In the genomic region with DNA sequence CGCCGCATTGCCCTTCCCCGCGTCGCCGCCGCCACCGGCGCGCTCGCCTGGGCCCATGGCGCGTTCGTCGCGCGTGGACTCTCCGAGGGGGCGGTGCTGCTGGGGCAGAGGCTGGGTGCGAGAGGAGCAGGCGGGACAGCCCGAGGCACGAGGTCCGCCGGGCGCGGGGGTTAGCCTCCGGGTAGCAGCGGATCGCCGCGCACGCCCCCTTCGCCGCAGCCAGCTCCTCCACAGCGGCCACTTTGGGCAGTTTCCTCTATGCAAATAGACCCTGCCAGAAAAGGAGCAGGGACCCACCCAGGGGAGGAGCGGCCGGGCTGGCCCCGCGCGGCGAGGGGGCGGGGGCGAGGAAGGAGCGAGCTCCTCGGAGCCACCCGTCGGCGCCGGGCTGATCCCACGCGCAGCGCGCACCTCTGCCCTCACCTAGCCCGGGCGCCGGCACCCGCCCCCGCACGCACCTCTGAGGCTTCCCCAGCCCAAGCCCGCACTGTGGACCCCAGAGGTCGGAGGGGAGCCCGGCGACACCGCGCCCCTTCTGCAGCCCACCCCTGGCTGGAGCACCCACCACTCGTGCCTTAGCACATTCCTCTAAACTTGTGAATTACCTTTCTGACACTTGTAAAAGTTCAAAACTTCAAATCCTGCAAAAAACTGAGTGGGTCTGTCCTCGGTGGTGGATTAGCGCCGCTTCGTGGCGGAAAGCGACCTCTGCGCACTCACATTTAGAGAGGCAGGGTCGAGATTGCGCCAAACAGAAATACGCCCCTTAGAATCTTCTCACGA, we compare ENCODE assay signal across 1 cellular context.
TF ChIP-seq lines count a peak whose summit lies in the region.

A gene (minus strand): TSS at position 253 of the 783 bp plus-strand sequence.

TF ChIP-seq in HepG2, 621 proteins besides CTCF, POLR2A, EP300 and RAD21 (continued from another document):
- no peak for TF ChIP-seq TBL1XR1 (IDR thresholded peaks at IDR 0.05; ENCODE audit: borderline replicate concordance, low read length, partially characterized antibody)
- TF ChIP-seq, protein P1, sequence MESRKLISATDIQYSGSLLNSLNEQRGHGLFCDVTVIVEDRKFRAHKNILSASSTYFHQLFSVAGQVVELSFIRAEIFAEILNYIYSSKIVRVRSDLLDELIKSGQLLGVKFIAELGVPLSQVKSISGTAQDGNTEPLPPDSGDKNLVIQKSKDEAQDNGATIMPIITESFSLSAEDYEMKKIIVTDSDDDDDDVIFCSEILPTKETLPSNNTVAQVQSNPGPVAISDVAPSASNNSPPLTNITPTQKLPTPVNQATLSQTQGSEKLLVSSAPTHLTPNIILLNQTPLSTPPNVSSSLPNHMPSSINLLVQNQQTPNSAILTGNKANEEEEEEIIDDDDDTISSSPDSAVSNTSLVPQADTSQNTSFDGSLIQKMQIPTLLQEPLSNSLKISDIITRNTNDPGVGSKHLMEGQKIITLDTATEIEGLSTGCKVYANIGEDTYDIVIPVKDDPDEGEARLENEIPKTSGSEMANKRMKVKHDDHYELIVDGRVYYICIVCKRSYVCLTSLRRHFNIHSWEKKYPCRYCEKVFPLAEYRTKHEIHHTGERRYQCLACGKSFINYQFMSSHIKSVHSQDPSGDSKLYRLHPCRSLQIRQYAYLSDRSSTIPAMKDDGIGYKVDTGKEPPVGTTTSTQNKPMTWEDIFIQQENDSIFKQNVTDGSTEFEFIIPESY (CRISPR knock-in tag; IDR thresholded peaks at IDR 0.05): 0 out of 2 replicates have a peak, but pooled peaks have one; percentile 26
